9 cellular contexts compared by ENCODE assay signal in the genomic region with DNA sequence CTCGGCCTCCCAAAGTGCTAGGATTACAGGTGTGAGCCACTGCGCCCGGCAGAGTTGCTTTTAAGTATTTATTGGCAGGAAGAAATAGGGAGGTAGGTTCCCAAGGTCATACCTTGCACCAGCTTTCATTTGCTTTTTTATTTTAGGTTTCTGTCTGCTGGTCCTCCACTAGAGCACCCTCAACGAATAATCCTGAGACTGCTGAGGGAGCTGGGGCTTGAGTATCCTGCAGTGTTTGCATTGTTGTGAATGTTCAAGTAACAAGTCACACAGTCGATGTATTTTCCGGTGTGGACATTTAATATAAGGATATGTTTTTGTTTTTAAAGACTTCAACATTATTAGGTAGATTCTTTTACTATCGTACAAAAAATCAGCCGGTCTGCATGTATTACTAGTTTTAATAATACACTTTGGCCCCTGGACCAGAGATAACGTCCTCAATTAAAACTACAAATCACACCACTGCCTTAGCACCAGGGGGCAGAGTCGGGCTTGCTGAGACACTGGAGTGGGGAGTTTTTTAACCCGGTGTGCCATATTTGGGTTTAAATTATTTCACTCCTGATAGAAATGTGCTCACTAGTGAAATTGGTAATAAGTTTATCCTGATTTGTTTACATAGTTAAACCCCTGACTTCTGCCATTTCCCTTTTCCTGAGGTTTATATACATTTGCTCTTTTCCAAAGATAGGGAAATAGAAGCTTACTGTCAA. TPM values are rescaled to one million over a fixed set of nuclear protein-coding genes. Genes with fewer than 3 reads are reported as not detected.
DNase-seq lines count a peak whose midpoint lies in the region; ATAC-seq, FAIRE-seq and TF ChIP-seq lines count a peak whose summit lies in the region.
"Had no signal": no experiment of that assay in that cellular context is flagged by ENCODE, and none has a peak within 500 bp of the region (broad histone marks: within the 10 kb centered on the region; RNA-seq: fewer than 3 reads in every experiment).

No MANE protein-coding gene starts in this region.

- TF ChIP-seq EP300 in Ishikawa (IDR thresholded peaks at IDR 0.05; ENCODE audit: borderline replicate concordance) = no peak
- no peak for TF ChIP-seq EP300 in sigmoid colon (IDR thresholded peaks at IDR 0.05)

- ATAC-seq in GM18858 (IDR thresholded peaks at IDR 0.05; ENCODE audit: unreplicated experiment) = peak; percentile 60
- ATAC-seq in HG02970 (IDR thresholded peaks at IDR 0.05; ENCODE audit: low FRiP score, unreplicated experiment) = no peak

- H3K4me1 ChIP-seq in sigmoid colon = no peaks in the 10 kb centered on the region

- peak; percentile 50 for TF ChIP-seq RAD21 in Ishikawa (IDR thresholded peaks at IDR 0.05; ENCODE audit: low read depth)

- intact Hi-C loops in sigmoid colon (cut with DNase I) = loop anchor here (5.0 kb wide), 1 partner anchor 487 kb away; no protein-coding TSS in a partner anchor

- peaks cover 0 to 9% (median 0%) of the 10 kb centered on the region in 4 donors for H3K36me3 ChIP-seq in sigmoid colon
- H3K36me3 ChIP-seq: neutrophil had no signal

- no peak overlapping the region for H3K27ac ChIP-seq in sigmoid colon
- H3K27ac ChIP-seq: neutrophil had no signal

- TF ChIP-seq CTCF in D721Med (IDR thresholded peaks at IDR 0.05; ENCODE audit: insufficient read depth, missing control alignments) (peak; percentile 68), sigmoid colon (IDR thresholded peaks at IDR 0.05) (peak in 3 of 4 experiments; percentile 19 to 34 (median 28))

- no peak overlapping the region for H3K4me3 ChIP-seq in sigmoid colon

- no peak for TF ChIP-seq POLR2A in sigmoid colon (IDR thresholded peaks at IDR 0.05)

- H3K9me3 ChIP-seq in sigmoid colon = no peaks in the 10 kb centered on the region
- H3K9me3 ChIP-seq: neutrophil had no signal

- no peak for DNase-seq in D721Med (ENCODE audit: insufficient read length, low spot score)
- peak; percentile 45 for DNase-seq in UCSD-AML1 (lab: John Stamatoyannopoulos, UW; ENCODE audit: unreplicated experiment)
- DNase-seq in globus pallidus (ENCODE audit: low spot score) = peak; percentile 58
- DNase-seq in sigmoid colon = no peak
- no peak for DNase-seq in NCI-H128 (lab: John Stamatoyannopoulos, UW; ENCODE audit: unreplicated experiment)

- no peak for FAIRE-seq in D721Med (lab: Jason Lieb, UNC)

- 25 to 69% methylated on average over 11 of the region's 11 CpGs for WGBS in sigmoid colon, 2 donors

- no peaks in the 10 kb centered on the region for H3K27me3 ChIP-seq in sigmoid colon
- H3K27me3 ChIP-seq: neutrophil had no signal

TF ChIP-seq in Ishikawa, 13 proteins besides CTCF, POLR2A, EP300 and RAD21:
- no peak for TF ChIP-seq EGR1 (IDR thresholded peaks at IDR 0.05)
- no peak for TF ChIP-seq YY1 (IDR thresholded peaks at IDR 0.05; ENCODE audit: low read depth)
- no peak for TF ChIP-seq TEAD4 (IDR thresholded peaks at IDR 0.05)
- TF ChIP-seq, protein P1, sequence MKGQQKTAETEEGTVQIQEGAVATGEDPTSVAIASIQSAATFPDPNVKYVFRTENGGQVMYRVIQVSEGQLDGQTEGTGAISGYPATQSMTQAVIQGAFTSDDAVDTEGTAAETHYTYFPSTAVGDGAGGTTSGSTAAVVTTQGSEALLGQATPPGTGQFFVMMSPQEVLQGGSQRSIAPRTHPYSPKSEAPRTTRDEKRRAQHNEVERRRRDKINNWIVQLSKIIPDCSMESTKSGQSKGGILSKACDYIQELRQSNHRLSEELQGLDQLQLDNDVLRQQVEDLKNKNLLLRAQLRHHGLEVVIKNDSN (IDR thresholded peaks at IDR 0.05) = no peak
- TF ChIP-seq TAF1 (IDR thresholded peaks at IDR 0.05; ENCODE audit: low read depth) = no peak
- no peak for TF ChIP-seq NFIC (IDR thresholded peaks at IDR 0.05)
- no peak for TF ChIP-seq ZBTB7A (IDR thresholded peaks at IDR 0.05; ENCODE audit: low read depth)
- TF ChIP-seq FOXM1 (IDR thresholded peaks at IDR 0.05; ENCODE audit: borderline replicate concordance, low read depth) = no peak
- TF ChIP-seq CREB1 (IDR thresholded peaks at IDR 0.05; ENCODE audit: low read depth) = no peak
- TF ChIP-seq, protein P2, sequence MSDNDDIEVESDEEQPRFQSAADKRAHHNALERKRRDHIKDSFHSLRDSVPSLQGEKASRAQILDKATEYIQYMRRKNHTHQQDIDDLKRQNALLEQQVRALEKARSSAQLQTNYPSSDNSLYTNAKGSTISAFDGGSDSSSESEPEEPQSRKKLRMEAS (IDR thresholded peaks at IDR 0.05) = no peak
- no peak for TF ChIP-seq CEBPB (IDR thresholded peaks at IDR 0.05)
- no peak for TF ChIP-seq TCF12 (IDR thresholded peaks at IDR 0.05; ENCODE audit: low read depth)
- TF ChIP-seq, protein P3, sequence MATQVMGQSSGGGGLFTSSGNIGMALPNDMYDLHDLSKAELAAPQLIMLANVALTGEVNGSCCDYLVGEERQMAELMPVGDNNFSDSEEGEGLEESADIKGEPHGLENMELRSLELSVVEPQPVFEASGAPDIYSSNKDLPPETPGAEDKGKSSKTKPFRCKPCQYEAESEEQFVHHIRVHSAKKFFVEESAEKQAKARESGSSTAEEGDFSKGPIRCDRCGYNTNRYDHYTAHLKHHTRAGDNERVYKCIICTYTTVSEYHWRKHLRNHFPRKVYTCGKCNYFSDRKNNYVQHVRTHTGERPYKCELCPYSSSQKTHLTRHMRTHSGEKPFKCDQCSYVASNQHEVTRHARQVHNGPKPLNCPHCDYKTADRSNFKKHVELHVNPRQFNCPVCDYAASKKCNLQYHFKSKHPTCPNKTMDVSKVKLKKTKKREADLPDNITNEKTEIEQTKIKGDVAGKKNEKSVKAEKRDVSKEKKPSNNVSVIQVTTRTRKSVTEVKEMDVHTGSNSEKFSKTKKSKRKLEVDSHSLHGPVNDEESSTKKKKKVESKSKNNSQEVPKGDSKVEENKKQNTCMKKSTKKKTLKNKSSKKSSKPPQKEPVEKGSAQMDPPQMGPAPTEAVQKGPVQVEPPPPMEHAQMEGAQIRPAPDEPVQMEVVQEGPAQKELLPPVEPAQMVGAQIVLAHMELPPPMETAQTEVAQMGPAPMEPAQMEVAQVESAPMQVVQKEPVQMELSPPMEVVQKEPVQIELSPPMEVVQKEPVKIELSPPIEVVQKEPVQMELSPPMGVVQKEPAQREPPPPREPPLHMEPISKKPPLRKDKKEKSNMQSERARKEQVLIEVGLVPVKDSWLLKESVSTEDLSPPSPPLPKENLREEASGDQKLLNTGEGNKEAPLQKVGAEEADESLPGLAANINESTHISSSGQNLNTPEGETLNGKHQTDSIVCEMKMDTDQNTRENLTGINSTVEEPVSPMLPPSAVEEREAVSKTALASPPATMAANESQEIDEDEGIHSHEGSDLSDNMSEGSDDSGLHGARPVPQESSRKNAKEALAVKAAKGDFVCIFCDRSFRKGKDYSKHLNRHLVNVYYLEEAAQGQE (IDR thresholded peaks at IDR 0.05; ENCODE audit: low read depth) = no peak
TF ChIP-seq in Ishikawa: peak in this region for 0.

RNA-seq across cellular contexts. Expression of a gene that starts 11.6 kb away (rescaled TPM):
- total RNA-seq in sigmoid colon = 10 to 100 TPM; 33.8 to 46.7 (median 40.8) TPM
- polyA plus RNA-seq in sigmoid colon = 10 to 100 TPM; 44.8 to 99.1 (median 94.8) TPM

Comparison
In these comparisons a context has a peak if more than half of its experiments do, and no peak if none do; other contexts are left out.
1. DNase-seq: peak in UCSD-AML1 (single experiment) and globus pallidus (single experiment); none in D721Med (single experiment), sigmoid colon (single experiment) and NCI-H128 (single experiment).